In genomic region chr7:46511442-46512215, GRCh38 we compare ENCODE assay signal across 23 cellular contexts.
"Had no signal": no experiment of that assay in that cellular context is flagged by ENCODE, and none has a peak within 500 bp of the region (broad histone marks: within the 10 kb centered on the region; RNA-seq: fewer than 3 reads in every experiment).

No MANE protein-coding gene starts in this region.

- H3K27me3 ChIP-seq: adrenal gland had no signal

- DNase-seq: activated CD4-positive, alpha-beta T cell treated with anti-CD3 and anti-CD28 coated beads for 36 hours; activated CD4-positive, CD25-positive, alpha-beta regulatory T cell; activated CD8-positive, alpha-beta memory T cell treated with anti-CD3 and anti-CD28 coated beads, Interleukin-2, amount 50 U/mL, for 48 hours; activated CD8-positive, alpha-beta T cell treated with anti-CD3 and anti-CD28 coated beads for 36 hours; activated naive CD4-positive, alpha-beta T cell treated with anti-CD3 and anti-CD28 coated beads, Interleukin-2, amount 50 U/mL, for 16 hours; activated naive CD8-positive, alpha-beta T cell treated with anti-CD3 and anti-CD28 coated beads, Interleukin-2, amount 10 ng/mL, durations not matched to agents 7 days and 5 days; activated T-cell treated with anti-CD3 and anti-CD28 coated beads, Interleukin-2, amount 50 U/mL, for 1 hour; adrenal gland; anterior cingulate cortex; central memory CD4-positive, alpha-beta T cell; Kasumi-1; KBM-7; NCI-H1105 treated with DMSO at 0.1 percent for 48 hours; NCI-H1436 treated with DMSO at 0.1 percent for 48 hours; NCI-H187; NCI-H2081; NCI-H510A treated with DMSO at 0.1 percent for 48 hours; NCI-H69; NK-92 treated with Interleukin-12 subunit alpha and Interleukin-12 subunit beta, amount 100 ng/mL, for 24 hours; PC-3; T-helper 1 cell had no signal

- H3K4me1 ChIP-seq: adrenal gland had no signal

- H3K27ac ChIP-seq: adrenal gland, SK-N-MC, VCaP had no signal

- H3K9me3 ChIP-seq: adrenal gland had no signal

- H3K4me3 ChIP-seq: adrenal gland, SK-N-MC had no signal

- ATAC-seq: activated CD4-positive, alpha-beta T cell treated with anti-CD3 and anti-CD28 coated beads for 36 hours; activated CD8-positive, alpha-beta T cell treated with anti-CD3 and anti-CD28 coated beads for 36 hours; PC-3 had no signal

- H3K36me3 ChIP-seq: adrenal gland had no signal
